19 cellular contexts compared by ENCODE assay signal in genomic region chr10:12587408-12587807, GRCh38.
A peak's percentile ranks its signal among the peaks of the same experiment; 100 is the strongest.
DNase-seq lines count a peak whose midpoint lies in the region; ATAC-seq and TF ChIP-seq lines count a peak whose summit lies in the region.
"Had no signal": no experiment of that assay in that cellular context is flagged by ENCODE, and none has a peak within 500 bp of the region (broad histone marks: within the 10 kb centered on the region; RNA-seq: fewer than 3 reads in every experiment).

No MANE protein-coding gene starts in this region.

- peak overlapping the region; percentile 51 for H3K27ac Mint-ChIP-seq in memory B cell
- no peak overlapping the region for H3K27ac Mint-ChIP-seq in GM23338
- H3K27ac Mint-ChIP-seq: progenitor cell of endocrine pancreas had no signal

- POLR2A ChIA-PET in PC-3 (lab: Charles Lee; ENCODE audit: unreplicated experiment) = interaction anchor here (0.5 kb wide), 1 partner anchor 32 kb away, joined by 4 read pairs; no protein-coding TSS in a partner anchor

- H3K9me3 Mint-ChIP-seq in memory B cell (no peaks in the 10 kb centered on the region), GM23338 (0 out of 3 replicates have a peak, but pooled peaks cover 3% of the 10 kb centered on the region)

- ATAC-seq in PC-3 = peak; percentile 38
- no peak for ATAC-seq in memory B cell (ENCODE audit: low read depth)
- no peak for ATAC-seq in gastroesophageal sphincter
- ATAC-seq in GM23338 = no peak
- ATAC-seq: A549; CD8-positive, alpha-beta T cell; stimulated activated naive B cell treated with anti-CD40 and anti-IgM and Interleukin-4, amounts not matched to agents 10 μg/mL and 1 μg/mL and 100 μg/mL, for 72 hours had no signal

- H3K9ac ChIP-seq in BLaER1 = no peak overlapping the region
- no peak overlapping the region for H3K9ac ChIP-seq in PC-3 (ENCODE audit: low read length)
- H3K9ac ChIP-seq: KMS-11 had no signal

- TF ChIP-seq CTCF in PC-3 (conservative IDR thresholded peaks at IDR 0.05; ENCODE audit: low read depth, low read length) = no peak
- no peak for TF ChIP-seq CTCF in gastroesophageal sphincter (IDR thresholded peaks at IDR 0.05)
- TF ChIP-seq CTCF in GM13976 (IDR thresholded peaks at IDR 0.05; ENCODE audit: borderline replicate concordance, control extremely low read depth, extremely low read depth, insufficient read depth, missing control alignments) = no peak
- no peak for TF ChIP-seq CTCF in GM23338 (conservative IDR thresholded peaks at IDR 0.05; ENCODE audit: low read depth in 2 of 2)

- H3F3A ChIP-seq in PC-3 (ENCODE audit: low read length, unreplicated experiment) (no peaks in the 10 kb centered on the region), GM23338 (replicated peaks; ENCODE audit: low read depth) (no peaks in the 10 kb centered on the region)

- intact Hi-C loops in PC-3 (cut with micrococcal nuclease) = loop anchor here (5.0 kb wide), 1 partner anchor 120 kb away; no protein-coding TSS in a partner anchor

- no TSS peak for BruUV-seq in PC-3 (replicated peaks; lab: Mats Ljungman, UMichigan)

- H4K20me1 ChIP-seq in BLaER1 (peaks cover 5% of the 10 kb centered on the region; the same call in 1 of the 2 replicates), PC-3 (ENCODE audit: low read length) (no peaks in the 10 kb centered on the region), GM23338 (replicated peaks; ENCODE audit: insufficient read depth) (no peaks in the 10 kb centered on the region)

- peaks cover 5% of the 10 kb centered on the region; the same call in 1 of the 2 replicates for H3K36me3 ChIP-seq in BLaER1
- no peaks in the 10 kb centered on the region for H3K36me3 ChIP-seq in PC-3 (ENCODE audit: low read depth, low read length)
- no peaks in the 10 kb centered on the region for H3K36me3 ChIP-seq in gastroesophageal sphincter
- no peaks in the 10 kb centered on the region for H3K36me3 ChIP-seq in GM23338 (ENCODE audit: insufficient read depth)
- H3K36me3 ChIP-seq: lower lobe of right lung, upper lobe of left lung had no signal

- DNase-seq in NCI-H345 (lab: John Stamatoyannopoulos, UW) = peak; percentile 12
- no peak for DNase-seq in NCI-H345 treated with DMSO at 0.1 percent for 48 hours (lab: John Stamatoyannopoulos, UW; ENCODE audit: unreplicated experiment)
- peak; percentile 3 for DNase-seq in PC-3
- no peak for DNase-seq in memory B cell (ENCODE audit: low spot score in 2 of 2)
- DNase-seq in GM13976 (ENCODE audit: low spot score) = no peak
- no peak for DNase-seq in GM23338 (ENCODE audit: low spot score)
- DNase-seq: activated gamma-delta T cell treated with Interleukin-2 at 50 U/mL for 16 hours; anterior cingulate cortex; CD8-positive, alpha-beta T cell; lower lobe of right lung; NCI-H187 treated with DMSO at 0.1 percent for 48 hours; stimulated activated naive B cell treated with anti-CD40 and anti-IgM and Interleukin-4, amounts not matched to agents 10 μg/mL and 1 μg/mL and 100 μg/mL, for 72 hours; upper lobe of left lung had no signal

- TF ChIP-seq POLR2A in gastroesophageal sphincter (IDR thresholded peaks at IDR 0.05) = no peak

- H3K36me3 Mint-ChIP-seq in memory B cell = peaks cover 19% of the 10 kb centered on the region
- H3K36me3 Mint-ChIP-seq in GM23338 (ENCODE audit: low read depth) = no peaks in the 10 kb centered on the region
- H3K36me3 Mint-ChIP-seq: CD8-positive, alpha-beta T cell had no signal

- TF ChIP-seq EP300 in gastroesophageal sphincter (IDR thresholded peaks at IDR 0.05) = no peak

- H3K79me2 ChIP-seq in PC-3 (ENCODE audit: low read length) = no peaks in the 10 kb centered on the region
- H3K79me2 ChIP-seq in GM23338 (replicated peaks; ENCODE audit: insufficient read depth) = no peaks in the 10 kb centered on the region

- H3K4me3 Mint-ChIP-seq in memory B cell = no peak overlapping the region
- H3K4me3 Mint-ChIP-seq in GM23338 = no peak overlapping the region

- H3K9me3 ChIP-seq in BLaER1 (peaks cover 24% of the 10 kb centered on the region), PC-3 (ENCODE audit: low read length) (no peaks in the 10 kb centered on the region), gastroesophageal sphincter (no peaks in the 10 kb centered on the region)
- H3K9me3 ChIP-seq: A549, lower lobe of right lung, upper lobe of left lung had no signal

- CTCF ChIA-PET in PC-3 (lab: Charles Lee) = interaction anchor here (1.1 kb wide), 1 partner anchor 69 kb away, joined by 6 read pairs; no protein-coding TSS in a partner anchor

- H2AFZ ChIP-seq in PC-3 (ENCODE audit: low read length) (no peak overlapping the region), GM23338 (no peak overlapping the region)

- H3K4me2 ChIP-seq in BLaER1 (peak overlapping the region; percentile 84; the same call in 1 of the 2 replicates), PC-3 (ENCODE audit: low read length) (peak overlapping the region; percentile 82), GM23338 (no peak overlapping the region)
- H3K4me2 ChIP-seq: A549, KMS-11 had no signal

- H3K4me1 ChIP-seq in BLaER1 (peaks cover 31% of the 10 kb centered on the region), PC-3 (ENCODE audit: insufficient read depth, low read length) (peaks cover 5% of the 10 kb centered on the region; the same call in 1 of the 2 replicates), gastroesophageal sphincter (peaks cover 0 to 70% (median 3%) of the 10 kb centered on the region in 3 donors), GM23338 (ENCODE audit: insufficient read depth) (peaks cover 3% of the 10 kb centered on the region; the same call in 1 of the 2 replicates)
- H3K4me1 ChIP-seq: lower lobe of right lung had no signal

- in situ Hi-C loops in GM13976 (cut with MboI; ENCODE audit: low sequenced_read_pairs, unreplicated experiment) = no loop called here

- H3K4me1 Mint-ChIP-seq in memory B cell = peaks cover 33% of the 10 kb centered on the region
- peaks cover 11% of the 10 kb centered on the region for H3K4me1 Mint-ChIP-seq in GM23338

- H3K4me3 ChIP-seq in BLaER1 = no peak overlapping the region
- peak overlapping the region; percentile 61; the same call in 1 of the 2 replicates for H3K4me3 ChIP-seq in PC-3 (ENCODE audit: low read length)
- no peak overlapping the region for H3K4me3 ChIP-seq in gastroesophageal sphincter
- no peak overlapping the region for H3K4me3 ChIP-seq in GM23338
- H3K4me3 ChIP-seq: A549, coronary artery, lower lobe of right lung, upper lobe of left lung had no signal

- H3K9me2 ChIP-seq in PC-3 (replicated peaks; ENCODE audit: low read length) (no peaks in the 10 kb centered on the region), GM23338 (ENCODE audit: insufficient read depth) (no peaks in the 10 kb centered on the region)

- H3K27ac ChIP-seq in BLaER1 = no peak overlapping the region
- H3K27ac ChIP-seq in PC-3 (ENCODE audit: low read length) = peak overlapping the region; percentile 67
- no peak overlapping the region for H3K27ac ChIP-seq in gastroesophageal sphincter
- H3K27ac ChIP-seq in GM23338 (ENCODE audit: low read depth) = no peak overlapping the region
- H3K27ac ChIP-seq: A549, coronary artery, KMS-11, lower lobe of right lung, upper lobe of left lung had no signal

- no peaks in the 10 kb centered on the region for H3K27me3 Mint-ChIP-seq in memory B cell
- H3K27me3 Mint-ChIP-seq in GM23338 (ENCODE audit: insufficient read depth, low read depth, poor library complexity) = no peaks in the 10 kb centered on the region
- H3K27me3 Mint-ChIP-seq: stimulated activated naive B cell treated with anti-CD40 and anti-IgM and Interleukin-4, amounts not matched to agents 10 μg/mL and 1 μg/mL and 100 μg/mL, for 72 hours had no signal

- H3K27me3 ChIP-seq in BLaER1 (no peaks in the 10 kb centered on the region), PC-3 (ENCODE audit: low read length) (no peaks in the 10 kb centered on the region), gastroesophageal sphincter (no peaks in the 10 kb centered on the region), GM23338 (ENCODE audit: insufficient read depth) (no peaks in the 10 kb centered on the region)
- H3K27me3 ChIP-seq: upper lobe of left lung had no signal

- 53 to 60% methylated on average over 1 to 3 of the region's 3 CpGs for WGBS in gastroesophageal sphincter (ENCODE audit: low coverage in 1 of 2), 2 donors

Comparison
In these comparisons a context has a peak if more than half of its experiments do, and no peak if none do; other contexts are left out.
1. DNase-seq: peak in NCI-H345 (single experiment) and PC-3 (single experiment); none in NCI-H345 treated with DMSO at 0.1 percent for 48 hours (single experiment), memory B cell (0 of 2), GM13976 (single experiment) and GM23338 (single experiment).